In genomic region chr22:18001040-18001893, GRCh38 we compare ENCODE assay signal across 8 cellular contexts. TPM values are rescaled to one million over a fixed set of nuclear protein-coding genes. Genes with fewer than 3 reads are reported as not detected.
DNase-seq lines count a peak whose midpoint lies in the region; ATAC-seq and TF ChIP-seq lines count a peak whose summit lies in the region.

No MANE protein-coding gene starts in this region.

- peaks cover 30% of the 10 kb centered on the region for H3K79me2 ChIP-seq in ACC112 (ENCODE audit: control insufficient read depth, insufficient read depth, low read length, unreplicated experiment)

- DNase-seq in NCI-H128 (lab: John Stamatoyannopoulos, UW; ENCODE audit: unreplicated experiment) (peak; percentile 77), SKM-1 treated with dmso at 0.1 percent for 144 hours (lab: John Stamatoyannopoulos, UW; ENCODE audit: unreplicated experiment) (peak; percentile 96), glomerular visceral epithelial cell (ENCODE audit: extremely low spot score) (peak; percentile 94), thoracic aorta (ENCODE audit: low spot score) (peak; percentile 65)
- peak; percentile 82 for DNase-seq in activated naive CD8-positive, alpha-beta T cell treated with anti-CD3 and anti-CD28 coated beads, Interleukin-2, amount 50 U/mL, for 24 hours

- in situ Hi-C loops in GM18951 (cut with MboI; ENCODE audit: low sequenced_read_pairs, unreplicated experiment) = no loop called here

- TF ChIP-seq CTCF in neutrophil (IDR thresholded peaks at IDR 0.05) (no peak), thoracic aorta (IDR thresholded peaks at IDR 0.05) (peak; percentile 28)

- peaks cover 46% of the 10 kb centered on the region for H3K4me1 Mint-ChIP-seq in activated naive CD8-positive, alpha-beta T cell treated with anti-CD3 and anti-CD28 coated beads, Interleukin-2, amount 50 U/mL, for 24 hours

- H3K36me3 Mint-ChIP-seq in activated naive CD8-positive, alpha-beta T cell treated with anti-CD3 and anti-CD28 coated beads, Interleukin-2, amount 50 U/mL, for 24 hours (ENCODE audit: low read depth) = peaks cover 1% of the 10 kb centered on the region

- H3K27ac ChIP-seq in ACC112 (ENCODE audit: low read depth, low read length) = peak overlapping the region; percentile 88
- H3K27ac ChIP-seq in neutrophil = no peak overlapping the region
- H3K27ac ChIP-seq in thoracic aorta = peak overlapping the region; percentile 85 to 96

- H3K4me1 ChIP-seq in ACC112 (ENCODE audit: control insufficient read depth, insufficient read depth, low read length, unreplicated experiment) (peaks cover 6% of the 10 kb centered on the region), neutrophil (ENCODE audit: control insufficient read depth in 1 of 2, insufficient read depth in 1 of 2, low read depth in 1 of 2, low read length in 1 of 2) (peaks cover 10 to 18% of the 10 kb centered on the region in 2 experiments), thoracic aorta (ENCODE audit: control insufficient read depth in 1 of 2, low read depth in 2 of 2) (peaks cover 6 to 19% of the 10 kb centered on the region in 2 donors)

- H3K9me3 ChIP-seq in neutrophil (no peaks in the 10 kb centered on the region), thoracic aorta (no peaks in the 10 kb centered on the region)

- peak; percentile 77 for ATAC-seq in activated naive CD8-positive, alpha-beta T cell treated with anti-CD3 and anti-CD28 coated beads, Interleukin-2, amount 50 U/mL, for 24 hours
- ATAC-seq in thoracic aorta (ENCODE audit: insufficient number of reproducible peaks, low FRiP score, low read depth) = peak; percentile 98

- H2AFZ ChIP-seq in ACC112 (ENCODE audit: low read length, unreplicated experiment) = peak overlapping the region; percentile 81

- H3K27me3 ChIP-seq in ACC112 (ENCODE audit: insufficient read depth, low read length) = no peaks in the 10 kb centered on the region
- peaks cover 55% of the 10 kb centered on the region for H3K27me3 ChIP-seq in neutrophil
- no peaks in the 10 kb centered on the region for H3K27me3 ChIP-seq in thoracic aorta (replicated peaks; ENCODE audit: insufficient read depth)

- H3K27ac Mint-ChIP-seq in activated naive CD8-positive, alpha-beta T cell treated with anti-CD3 and anti-CD28 coated beads, Interleukin-2, amount 50 U/mL, for 24 hours = peak overlapping the region; percentile 98

- no peaks in the 10 kb centered on the region for H3K9me3 Mint-ChIP-seq in activated naive CD8-positive, alpha-beta T cell treated with anti-CD3 and anti-CD28 coated beads, Interleukin-2, amount 50 U/mL, for 24 hours

- peaks cover 3% of the 10 kb centered on the region for H3K27me3 Mint-ChIP-seq in activated naive CD8-positive, alpha-beta T cell treated with anti-CD3 and anti-CD28 coated beads, Interleukin-2, amount 50 U/mL, for 24 hours

- peak; percentile 52 for TF ChIP-seq POLR2A in GM18951 (IDR thresholded peaks at IDR 0.05; ENCODE audit: extremely low read depth, insufficient read depth, insufficient read length)

- peak overlapping the region; percentile 94 for H3K4me3 ChIP-seq in ACC112 (ENCODE audit: low read depth, low read length)
- H3K4me3 ChIP-seq in neutrophil (ENCODE audit: low read depth in 1 of 2, low read length in 1 of 2) = peak overlapping the region; percentile 41 to 48
- peak overlapping the region; percentile 92 for H3K4me3 ChIP-seq in thoracic aorta

- H3K4me3 Mint-ChIP-seq in activated naive CD8-positive, alpha-beta T cell treated with anti-CD3 and anti-CD28 coated beads, Interleukin-2, amount 50 U/mL, for 24 hours = peak overlapping the region; percentile 92

- H3K36me3 ChIP-seq in ACC112 (ENCODE audit: insufficient read depth, low read length) (no peaks in the 10 kb centered on the region), neutrophil (no peaks in the 10 kb centered on the region), thoracic aorta (no peaks in the 10 kb centered on the region)

RNA-seq across cellular contexts. Expression of gene MICAL3, which starts 23.1 kb away (rescaled TPM):
- 10 to 100 TPM; 45.2 to 78.0 TPM for total RNA-seq in thoracic aorta
